21 cellular contexts compared by ENCODE assay signal in genomic region chr1:239126881-239127280, GRCh38.
DNase-seq lines count a peak whose midpoint lies in the region; ATAC-seq and TF ChIP-seq lines count a peak whose summit lies in the region.
"Had no signal": no experiment of that assay in that cellular context is flagged by ENCODE, and none has a peak within 500 bp of the region (broad histone marks: within the 10 kb centered on the region; RNA-seq: fewer than 3 reads in every experiment).

No MANE protein-coding gene starts in this region.

- 82 to 92% methylated on average over 3 of the region's 3 CpGs for WGBS in heart right ventricle, 2 donors

- H3K27ac ChIP-seq in dorsolateral prefrontal cortex (peak overlapping the region; percentile 6 to 94 (median 83)), heart right ventricle (no peak overlapping the region)
- H3K27ac ChIP-seq: SK-N-MC, transverse colon had no signal

- H3K9me3 ChIP-seq in heart right ventricle, result no peaks in the 10 kb centered on the region
- H3K9me3 ChIP-seq: transverse colon had no signal

- H3K27me3 ChIP-seq in dorsolateral prefrontal cortex (no peaks in the 10 kb centered on the region), heart right ventricle (no peaks in the 10 kb centered on the region)
- H3K27me3 ChIP-seq: transverse colon had no signal

- peaks cover 0 to 4% (median 0%) of the 10 kb centered on the region in 9 donors for H3K4me1 ChIP-seq in heart right ventricle
- H3K4me1 ChIP-seq: transverse colon had no signal

- peak; percentile 15 for DNase-seq in Daoy (ENCODE audit: low read depth)
- peak; percentile 9 for DNase-seq in RPMI7951 (ENCODE audit: low read depth)
- peak in 4 of 10 donors; percentile 37 to 62 (median 54) for DNase-seq in dorsolateral prefrontal cortex
- peak; percentile 16 for DNase-seq in myocyte (ENCODE audit: low read depth)
- DNase-seq in SIG-M5 treated with dmso at 0.1 percent for 504 hours (lab: John Stamatoyannopoulos, UW; ENCODE audit: unreplicated experiment), result no peak
- no peak for DNase-seq in left colon
- no peak for DNase-seq in heart right ventricle
- DNase-seq: activated naive CD8-positive, alpha-beta T cell treated with anti-CD3 and anti-CD28 coated beads for 36 hours; CD8-positive, alpha-beta T cell; dermis blood vessel endothelial cell; DMS79 treated with DMSO at 0.1 percent for 48 hours; kidney glomerular epithelial cell; naive thymus-derived CD8-positive, alpha-beta T cell; NCI-H187; NCI-H345; stimulated activated CD4-positive, alpha-beta T cell treated with anti-CD3 and anti-CD28 coated beads, Interleukin-1b, Interleukin-23, amount 100 ng/mL, for 48 hours; stimulated activated naive CD4-positive, alpha-beta T cell treated with Interleukin-2 at 50 U/mL for 16 hours; T-helper 9 cell; transverse colon had no signal

- TF ChIP-seq CTCF in dorsolateral prefrontal cortex (IDR thresholded peaks at IDR 0.05 in 54 of 56, conservative IDR thresholded peaks at IDR 0.05 in 2 of 56; ENCODE audit: low read depth in 1 of 56, partially characterized antibody in 56 of 56) (no peak), heart right ventricle (IDR thresholded peaks at IDR 0.05) (no peak)

- intact Hi-C loops in dorsolateral prefrontal cortex (cut with DNase I) (no loop called here), left colon (cut with DNase I, micrococcal nuclease) (no loop called here), heart right ventricle (cut with DNase I) (no loop called here)

- H3K4me3 ChIP-seq in dorsolateral prefrontal cortex, result peak overlapping the region in 6 of 59 donors; percentile 2 to 24 (median 18)
- no peak overlapping the region for H3K4me3 ChIP-seq in heart right ventricle
- H3K4me3 ChIP-seq: SK-N-MC, transverse colon had no signal

- no peak for ATAC-seq in GM19035 (IDR thresholded peaks at IDR 0.05; ENCODE audit: unreplicated experiment)
- ATAC-seq in left colon, result no peak
- no peak for ATAC-seq in heart right ventricle
- ATAC-seq: CD8-positive, alpha-beta T cell; naive thymus-derived CD8-positive, alpha-beta T cell had no signal

- H3K36me3 ChIP-seq in heart right ventricle, result no peaks in the 10 kb centered on the region
- H3K36me3 ChIP-seq: transverse colon had no signal

Comparison
In these comparisons a context has a peak if more than half of its experiments do, and no peak if none do; other contexts are left out.
1. DNase-seq: peak in Daoy (single experiment), RPMI7951 (single experiment) and myocyte (single experiment); none in SIG-M5 treated with dmso at 0.1 percent for 504 hours (single experiment), left colon (0 of 2) and heart right ventricle (0 of 2).
2. H3K27ac ChIP-seq: peak in dorsolateral prefrontal cortex (59 of 59); none in heart right ventricle (0 of 10).